Comparison of ENCODE assay signal across 25 cellular contexts in the genomic region with DNA sequence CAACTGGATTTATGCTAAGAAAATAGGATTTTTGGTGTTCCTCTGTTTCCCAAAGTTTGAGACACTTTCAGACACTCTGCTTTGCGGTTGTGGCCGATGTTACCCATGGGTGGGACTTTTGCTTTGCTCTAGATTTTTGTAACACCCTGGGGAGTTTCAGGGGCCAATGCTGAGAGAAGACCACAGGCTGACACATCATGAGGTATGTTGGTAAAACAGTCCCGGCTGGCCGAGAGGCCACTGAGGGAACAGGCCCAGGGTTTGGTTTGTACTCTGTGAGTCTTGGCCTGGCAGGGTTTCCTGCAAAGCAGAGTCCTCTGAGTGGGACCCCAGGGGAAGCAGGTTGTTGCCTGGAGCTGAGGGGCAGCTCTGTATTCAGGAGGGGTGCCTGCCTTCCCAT.
DNase-seq lines count a peak whose midpoint lies in the region; ATAC-seq and TF ChIP-seq lines count a peak whose summit lies in the region.
"Had no signal": no experiment of that assay in that cellular context is flagged by ENCODE, and none has a peak within 500 bp of the region (broad histone marks: within the 10 kb centered on the region; RNA-seq: fewer than 3 reads in every experiment).

No MANE protein-coding gene starts in this region.

- peak overlapping the region; percentile 49 for H3K9ac ChIP-seq in mesenchymal stem cell (ENCODE audit: low read length)
- H3K9ac ChIP-seq: neural progenitor cell had no signal

- no peak overlapping the region for H3K23ac ChIP-seq in mesenchymal stem cell (ENCODE audit: low read length in 2 of 2)

- CTCF ChIA-PET in AG04450 (lab: Charles Lee), result interaction anchor here (1.3 kb wide), 1 partner anchor 118 kb away, joined by 10 read pairs; no protein-coding TSS in a partner anchor

- H2AK5ac ChIP-seq in mesenchymal stem cell (ENCODE audit: low read length, severe bottlenecking), result no peak overlapping the region

- no peak overlapping the region for H2AFZ ChIP-seq in mesenchymal stem cell (ENCODE audit: low read depth, low read length)
- H2AFZ ChIP-seq: neural progenitor cell had no signal

- H3K4me1 ChIP-seq in mesenchymal stem cell (ENCODE audit: control insufficient read depth, insufficient read depth, low read depth, low read length), result peaks cover 15% of the 10 kb centered on the region
- H3K4me1 ChIP-seq: A549, neural progenitor cell, tibial artery had no signal

- no peak overlapping the region for H4K91ac ChIP-seq in mesenchymal stem cell (ENCODE audit: low read length)

- TF ChIP-seq CTCF in AG04450 (IDR thresholded peaks at IDR 0.05; ENCODE audit: low read depth, low read length), result no peak

- H3K27ac ChIP-seq in AG04450 (ENCODE audit: low read depth, low read length) (peak overlapping the region; percentile 11), mesenchymal stem cell (ENCODE audit: low read length, poor library complexity, severe bottlenecking) (no peak overlapping the region)
- H3K27ac ChIP-seq: A549, neural progenitor cell, tibial artery had no signal

- no peak overlapping the region for H3K14ac ChIP-seq in mesenchymal stem cell (ENCODE audit: low read length in 2 of 2)

- no peak overlapping the region for H3K4me3 ChIP-seq in AG04450 (ENCODE audit: low read depth, low read length)
- no peak overlapping the region for H3K4me3 ChIP-seq in mesenchymal stem cell (ENCODE audit: insufficient read depth in 1 of 2, low read depth in 1 of 2, low read length in 2 of 2)
- H3K4me3 ChIP-seq: A549, neural progenitor cell, tibial artery had no signal

- H4K8ac ChIP-seq in mesenchymal stem cell (ENCODE audit: low read length), result no peak overlapping the region

- H3K36me3 ChIP-seq in mesenchymal stem cell (ENCODE audit: control insufficient read depth in 1 of 2, insufficient read depth in 2 of 2, low read depth in 1 of 2, low read length in 2 of 2), result peaks cover 58 to 76% of the 10 kb centered on the region in 2 experiments
- H3K36me3 ChIP-seq: neural progenitor cell had no signal

- no peak overlapping the region for H3K4me2 ChIP-seq in mesenchymal stem cell (ENCODE audit: low read length, poor library complexity, severe bottlenecking)
- H3K4me2 ChIP-seq: A549, neural progenitor cell had no signal

- no peak for ATAC-seq in GM19452 (IDR thresholded peaks at IDR 0.05; ENCODE audit: unreplicated experiment)
- ATAC-seq: A549; activated CD4-positive, CD25-positive, alpha-beta regulatory T cell treated with anti-CD3 and anti-CD28 coated beads, Interleukin-2, amount 50 U/mL, for 24 hours; activated CD8-positive, alpha-beta T cell treated with anti-CD3 and anti-CD28 coated beads for 36 hours; HCT116; Right ventricle myocardium inferior had no signal

- no peak overlapping the region for H2BK12ac ChIP-seq in mesenchymal stem cell (ENCODE audit: low read length in 2 of 2)

- no peak overlapping the region for H2BK5ac ChIP-seq in mesenchymal stem cell (ENCODE audit: low read depth, low read length, poor library complexity, severe bottlenecking)

- H3K27me3 ChIP-seq in AG04450 (ENCODE audit: control insufficient read depth, insufficient read depth, low read length) (no peaks in the 10 kb centered on the region), mesenchymal stem cell (ENCODE audit: control insufficient read depth in 1 of 2, insufficient read depth in 1 of 2, low read length in 2 of 2) (no peaks in the 10 kb centered on the region)
- H3K27me3 ChIP-seq: neural progenitor cell, tibial artery had no signal

- no peak overlapping the region for H2BK15ac ChIP-seq in mesenchymal stem cell (ENCODE audit: low read depth, poor library complexity, severe bottlenecking)

- POLR2A ChIA-PET in AG04450 (lab: Yijun Ruan, JAX), result no interaction called here

- no peak overlapping the region for H3K4ac ChIP-seq in mesenchymal stem cell (ENCODE audit: low read depth in 1 of 2, low read length in 2 of 2)

- WGBS in mesenchymal stem cell, result 94% methylated on average over 4 of the region's 4 CpGs

- H3K18ac ChIP-seq in mesenchymal stem cell (ENCODE audit: low read depth in 1 of 2, low read length in 2 of 2), result no peak overlapping the region

- H2BK120ac ChIP-seq in mesenchymal stem cell (ENCODE audit: low read depth, low read length), result no peak overlapping the region

- H3K9me3 ChIP-seq in AG04450 (ENCODE audit: control insufficient read depth, insufficient read depth, low read length), result no peaks in the 10 kb centered on the region
- H3K9me3 ChIP-seq in mesenchymal stem cell (ENCODE audit: control insufficient read depth, low read length), result no peaks in the 10 kb centered on the region
- H3K9me3 ChIP-seq: A549, tibial artery had no signal

- DNase-seq in AG04450 (ENCODE audit: low read depth, low spot score), result no peak
- DNase-seq in GOT3 (lab: John Stamatoyannopoulos, UW), result peak; percentile 15
- peak; percentile 49 for DNase-seq in astrocyte of the hippocampus (ENCODE audit: low read depth, low spot score)
- no peak for DNase-seq in mesenchymal stem cell
- DNase-seq in stimulated activated CD4-positive, alpha-beta T cell treated with anti-CD3 and anti-CD28 coated beads, Interleukin-1b, Interleukin-23, amount 100 ng/mL, for 48 hours, result no peak
- DNase-seq in NCI-H226, result no peak
- no peak for DNase-seq in DMS153 treated with DMSO at 0.1 percent for 48 hours (lab: John Stamatoyannopoulos, UW; ENCODE audit: unreplicated experiment)
- DNase-seq: activated CD8-positive, alpha-beta T cell treated with anti-CD3 and anti-CD28 coated beads for 36 hours; activated T-cell treated with anti-CD3 and anti-CD28 coated beads, Interleukin-2, amount 50 U/mL, for 1 hour; amniotic stem cell; dermis blood vessel endothelial cell; GDM1; hypothalamus; KBM-7; NCI-H1694; NCI-H2171; NCI-H524 treated with DMSO at 0.1 percent for 48 hours; stimulated activated CD4-positive, alpha-beta T cell treated with anti-CD3 and anti-CD28 coated beads, Interleukin-4, amount 100 ng/mL, for 24 hours had no signal

- H3K79me1 ChIP-seq in mesenchymal stem cell (replicated peaks; ENCODE audit: low read length, poor library complexity, severe bottlenecking), result peaks cover 1% of the 10 kb centered on the region

Comparison
In these comparisons a context has a peak if more than half of its experiments do, and no peak if none do; other contexts are left out.
1. DNase-seq: peak in GOT3 (single experiment) and astrocyte of the hippocampus (single experiment); none in AG04450 (single experiment), mesenchymal stem cell (single experiment), stimulated activated CD4-positive, alpha-beta T cell treated with anti-CD3 and anti-CD28 coated beads, Interleukin-1b, Interleukin-23, amount 100 ng/mL, for 48 hours (single experiment), NCI-H226 (single experiment) and DMS153 treated with DMSO at 0.1 percent for 48 hours (single experiment).